ENCODE assay signal across 28 cellular contexts in the genomic region with DNA sequence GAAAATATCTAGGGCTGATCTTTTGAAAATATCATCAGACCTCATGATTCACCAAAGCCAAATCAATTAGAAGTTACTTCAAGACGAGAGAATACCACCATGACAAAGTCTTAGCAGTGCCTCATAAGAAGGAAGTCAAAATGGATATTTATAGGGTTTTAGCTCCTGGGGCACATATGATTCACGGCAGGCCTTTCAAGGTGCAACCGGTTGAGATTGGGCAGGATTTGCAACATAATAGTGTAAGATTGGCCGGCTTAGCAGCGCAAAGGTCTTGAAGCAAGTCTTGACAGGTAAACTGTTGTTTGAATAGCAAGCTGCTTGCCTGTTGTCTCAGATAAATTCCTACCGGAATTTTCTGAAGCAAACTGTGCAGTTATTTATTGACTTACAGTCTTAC. TPM values are rescaled to one million over a fixed set of nuclear protein-coding genes. Genes with fewer than 3 reads are reported as not detected.
DNase-seq lines count a peak whose midpoint lies in the region; ATAC-seq and TF ChIP-seq lines count a peak whose summit lies in the region.
"Had no signal": no experiment of that assay in that cellular context is flagged by ENCODE, and none has a peak within 500 bp of the region (broad histone marks: within the 10 kb centered on the region; RNA-seq: fewer than 3 reads in every experiment).

No MANE protein-coding gene starts in this region.

- H3K27ac ChIP-seq in left ventricle myocardium inferior (replicated peaks) (peak overlapping the region; percentile 88), heart right ventricle (peak overlapping the region in 1 of 10 donors; percentile 72), mammary epithelial cell (ENCODE audit: insufficient read depth, low read depth, low read length) (peak overlapping the region; percentile 30), urinary bladder (ENCODE audit: low read depth) (peak overlapping the region; percentile 63)
- H3K27ac ChIP-seq: neural progenitor cell, parathyroid adenoma, spleen, transverse colon had no signal

- intact Hi-C loops in left ventricle myocardium inferior (cut with micrococcal nuclease) (no loop called here), heart right ventricle (cut with DNase I) (loop anchor here in 1 of 10 donors (10.0 kb wide), 1 partner anchor 166 kb away; no protein-coding TSS in a partner anchor), mammary epithelial cell (cut with micrococcal nuclease) (loop anchor here (10.0 kb wide), 2 partner anchors 76 to 206 kb away; partner anchors contain the start of genes DCLRE1A and NHLRC2), left ventricle myocardium superior (cut with micrococcal nuclease) (no loop called here)

- CTCF ChIA-PET in mammary epithelial cell (lab: Charles Lee; ENCODE audit: low non-redundant PET) = no interaction called here

- peak overlapping the region; percentile 35 for H3K4me2 ChIP-seq in mammary epithelial cell (ENCODE audit: insufficient read depth, low read depth, low read length)
- H3K4me2 ChIP-seq: neural progenitor cell, SK-N-SH had no signal

- H3K9me3 ChIP-seq in left ventricle myocardium inferior (replicated peaks) (peaks cover 6% of the 10 kb centered on the region), heart right ventricle (peaks cover 0 to 5% (median 0%) of the 10 kb centered on the region in 11 donors), mammary epithelial cell (replicated peaks; ENCODE audit: insufficient read depth, low read length) (no peaks in the 10 kb centered on the region)
- H3K9me3 ChIP-seq: heart left ventricle, SK-N-SH, spleen, transverse colon had no signal

- no peak overlapping the region for H3K9ac ChIP-seq in mammary epithelial cell (ENCODE audit: insufficient read depth, low read length)
- H3K9ac ChIP-seq: neural progenitor cell, parathyroid adenoma, SK-N-SH had no signal

- no peak for TF ChIP-seq CTCF in left ventricle myocardium inferior (IDR thresholded peaks at IDR 0.05; ENCODE audit: borderline replicate concordance)
- TF ChIP-seq CTCF in heart right ventricle (IDR thresholded peaks at IDR 0.05) = no peak
- TF ChIP-seq CTCF in mammary epithelial cell (conservative IDR thresholded peaks at IDR 0.05 in 1 of 2, IDR thresholded peaks at IDR 0.05 in 1 of 2; ENCODE audit: extremely low read depth in 1 of 2, insufficient read depth in 1 of 2, low read depth in 1 of 2, low read length in 2 of 2) = no peak

- H2AFZ ChIP-seq in mammary epithelial cell (ENCODE audit: low read depth, low read length) = peak overlapping the region; percentile 0
- H2AFZ ChIP-seq: neural progenitor cell, parathyroid adenoma had no signal

- WGBS in heart right ventricle, 2 donors = 79 to 87% methylated on average over 6 of the region's 6 CpGs
- 3% methylated on average over 6 of the region's 6 CpGs for WGBS in mammary epithelial cell (ENCODE audit: low coverage, missing lambda C conversion rate)
- 69% methylated on average over 6 of the region's 6 CpGs for WGBS in urinary bladder

- ATAC-seq in heart right ventricle (no peak), left ventricle myocardium superior (no peak)
- ATAC-seq: activated CD4-positive, alpha-beta T cell treated with anti-CD3 and anti-CD28 coated beads for 36 hours; heart left ventricle; right cardiac atrium had no signal

- no peaks in the 10 kb centered on the region for H3K79me2 ChIP-seq in mammary epithelial cell (ENCODE audit: insufficient read depth, low read length)
- H3K79me2 ChIP-seq: parathyroid adenoma had no signal

- H4K20me1 ChIP-seq in mammary epithelial cell (ENCODE audit: insufficient read depth, low read length) = no peaks in the 10 kb centered on the region

- H3K4me1 ChIP-seq in left ventricle myocardium inferior (peaks cover 77% of the 10 kb centered on the region), heart right ventricle (peaks cover 0 to 70% (median 48%) of the 10 kb centered on the region in 9 donors), mammary epithelial cell (ENCODE audit: insufficient read depth, low read length) (peaks cover 15% of the 10 kb centered on the region), urinary bladder (ENCODE audit: insufficient read depth) (no peaks in the 10 kb centered on the region)
- H3K4me1 ChIP-seq: parathyroid adenoma, transverse colon had no signal

- in situ Hi-C loops in mammary epithelial cell (cut with MboI; ENCODE audit: low sequenced_read_pairs in 2 of 2) = no loop called here

- H3K36me3 ChIP-seq in left ventricle myocardium inferior (no peaks in the 10 kb centered on the region), heart right ventricle (no peaks in the 10 kb centered on the region), mammary epithelial cell (ENCODE audit: insufficient read depth, low read length) (no peaks in the 10 kb centered on the region), urinary bladder (ENCODE audit: insufficient read depth) (no peaks in the 10 kb centered on the region)
- H3K36me3 ChIP-seq: heart left ventricle, neural progenitor cell, spleen, transverse colon had no signal

- dilution Hi-C loops in mammary epithelial cell (cut with HindIII; ENCODE audit: low sequenced_read_pairs) = loop anchor here (5.0 kb wide), 1 partner anchor 99 kb away; no protein-coding TSS in a partner anchor

- no peak for DNase-seq in left ventricle myocardium inferior
- DNase-seq in heart right ventricle = no peak
- DNase-seq in NOMO-1 treated with DMSO at 0.1 percent for 48 hours (lab: John Stamatoyannopoulos, UW; ENCODE audit: unreplicated experiment) = peak; percentile 86
- peak; percentile 95 for DNase-seq in mammary epithelial cell
- DNase-seq in NCI-H2196 (lab: John Stamatoyannopoulos, UW; ENCODE audit: unreplicated experiment) = no peak
- no peak for DNase-seq in NCI-H2171 (lab: John Stamatoyannopoulos, UW)
- no peak for DNase-seq in left ventricle myocardium superior
- DNase-seq: activated CD4-positive, alpha-beta T cell treated with anti-CD3 and anti-CD28 coated beads for 36 hours; activated naive CD4-positive, alpha-beta T cell; activated T-cell treated with anti-CD3 and anti-CD28 coated beads, Interleukin-2, amount 50 U/mL, for 48 hours; amniotic stem cell; CD8-positive, alpha-beta memory T cell; DMS153; effector CD4-positive, alpha-beta T cell; HCEC 1CT; heart left ventricle; KG1; NCI-H1694; NCI-H524 treated with DMSO at 0.1 percent for 48 hours; NK-92 treated with Interleukin-12 subunit alpha and Interleukin-12 subunit beta, amount 100 ng/mL, for 24 hours; right cardiac atrium; SK-N-SH; spleen; transverse colon had no signal

- no TSS peak for BruUV-seq in mammary epithelial cell (replicated peaks; lab: Mats Ljungman, UMichigan)

- H3K4me3 ChIP-seq in left ventricle myocardium inferior (no peak overlapping the region), heart right ventricle (no peak overlapping the region), mammary epithelial cell (replicated peaks in 1 of 3; ENCODE audit: insufficient read depth in 1 of 3, low read depth in 2 of 3, low read length in 3 of 3) (no peak overlapping the region), urinary bladder (ENCODE audit: low read depth, low read length) (no peak overlapping the region)
- H3K4me3 ChIP-seq: heart left ventricle, neural progenitor cell, spleen, transverse colon had no signal

- H3K27me3 ChIP-seq in left ventricle myocardium inferior (ENCODE audit: low read depth) (no peaks in the 10 kb centered on the region), heart right ventricle (no peaks in the 10 kb centered on the region), mammary epithelial cell (ENCODE audit: insufficient read depth, low read length) (no peaks in the 10 kb centered on the region)
- H3K27me3 ChIP-seq: heart left ventricle, neural progenitor cell, spleen had no signal

RNA-seq across cellular contexts. Expression of gene ADRB1, which starts 17.5 kb away (rescaled TPM):
- total RNA-seq in left ventricle myocardium inferior = 35.0 TPM
- 10 to 100 TPM; 24.4 to 98.7 (median 40.6) TPM for total RNA-seq in heart right ventricle
- 10 to 100 TPM in 1 of 2 donors, 1 to 10 TPM in 1; 4.7 to 28.5 TPM for polyA plus RNA-seq in heart right ventricle
- total RNA-seq in mammary epithelial cell = under 1 TPM in 1 of 2 donors, not detected in 1; 0.21 TPM
- 0.03 TPM for polyA plus RNA-seq in mammary epithelial cell
- not detected for polyA minus RNA-seq in mammary epithelial cell
- total RNA-seq in urinary bladder = 1.7 TPM
- 0.57 TPM for polyA plus RNA-seq in urinary bladder
- 77.8 TPM for total RNA-seq in left ventricle myocardium superior
- total RNA-seq: activated CD4-positive, alpha-beta T cell treated with anti-CD3 and anti-CD28 coated beads for 36 hours; fibroblast of villous mesenchyme had no signal
- polyA plus RNA-seq: CD8-positive, alpha-beta memory T cell; SK-N-SH had no signal

Comparison
In these comparisons a context has a peak if more than half of its experiments do, and no peak if none do; other contexts are left out.
1. DNase-seq: peak in NOMO-1 treated with DMSO at 0.1 percent for 48 hours (single experiment) and mammary epithelial cell (single experiment); none in left ventricle myocardium inferior (single experiment), heart right ventricle (0 of 2), NCI-H2196 (single experiment), NCI-H2171 (single experiment) and left ventricle myocardium superior (single experiment).